ENCODE assay signal across 22 cellular contexts in the genomic region with DNA sequence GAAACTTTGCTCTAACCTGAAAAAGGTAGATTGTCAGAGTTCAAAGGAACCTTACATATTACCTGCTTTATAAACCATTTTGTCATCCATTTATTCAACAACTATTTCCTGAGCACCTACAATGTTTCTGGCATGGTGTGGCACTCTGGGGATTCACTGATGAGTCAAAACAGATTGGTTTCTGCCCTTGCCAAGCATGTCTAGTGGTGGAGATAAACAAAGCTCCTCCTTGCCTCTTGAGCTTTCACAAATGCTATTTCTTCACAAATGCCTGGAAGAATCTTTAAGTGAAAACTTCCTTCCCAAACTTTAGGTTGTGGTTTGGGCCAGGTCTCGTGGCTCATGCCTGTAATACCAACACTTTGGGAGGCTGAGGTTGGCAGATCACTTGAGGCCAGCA.
DNase-seq lines count a peak whose midpoint lies in the region; ATAC-seq and TF ChIP-seq lines count a peak whose summit lies in the region.
"Had no signal": no experiment of that assay in that cellular context is flagged by ENCODE, and none has a peak within 500 bp of the region (broad histone marks: within the 10 kb centered on the region; RNA-seq: fewer than 3 reads in every experiment).

No MANE protein-coding gene starts in this region.

- H2BK15ac ChIP-seq in IMR-90 (ENCODE audit: low read depth, low read length) = no peak overlapping the region

- H2AFZ ChIP-seq in IMR-90 (replicated peaks; ENCODE audit: low read length, poor library complexity) (no peak overlapping the region), mammary epithelial cell (ENCODE audit: low read depth, low read length) (no peak overlapping the region), OCI-LY7 (ENCODE audit: low read length) (no peak overlapping the region)

- WGBS in IMR-90 (ENCODE audit: extremely low coverage in 2 of 2, insufficient read length in 1 of 2), 2 experiments = no CpG with 5 or more reads among the region's 1 CpG
- 13% methylated on average over 1 of the region's 1 CpG for WGBS in mammary epithelial cell (ENCODE audit: low coverage, missing lambda C conversion rate)
- 50 to 57% methylated on average over 1 of the region's 1 CpG for WGBS in tibial nerve, 2 donors

- no peak overlapping the region for H3K23ac ChIP-seq in IMR-90 (ENCODE audit: low read depth, low read length)

- CTCF ChIA-PET in IMR-90 (lab: Yijun Ruan, JAX) = no interaction called here
- CTCF ChIA-PET in mammary epithelial cell (lab: Charles Lee; ENCODE audit: low non-redundant PET) = no interaction called here
- CTCF ChIA-PET in OCI-LY7 (lab: Charles Lee; ENCODE audit: unreplicated experiment) = no interaction called here
- CTCF ChIA-PET in CD8-positive, alpha-beta memory T cell (lab: Charles Lee) = no interaction called here

- no peaks in the 10 kb centered on the region for H3K9me2 ChIP-seq in OCI-LY7 (ENCODE audit: insufficient read depth, low read length)

- H2BK120ac ChIP-seq in IMR-90 (ENCODE audit: low read depth, low read length) = no peak overlapping the region

- BruUV-seq in IMR-90 (replicated peaks; lab: Mats Ljungman, UMichigan) (no TSS peak), mammary epithelial cell (replicated peaks; lab: Mats Ljungman, UMichigan) (no TSS peak), OCI-LY7 (replicated peaks; lab: Mats Ljungman, UMichigan) (no TSS peak)

- no peak overlapping the region for H4K91ac ChIP-seq in IMR-90 (ENCODE audit: insufficient read depth, low read depth, low read length)

- TF ChIP-seq POLR2A in IMR-90 (IDR thresholded peaks at IDR 0.05; ENCODE audit: low read depth, low read length) (no peak), tibial nerve (IDR thresholded peaks at IDR 0.05) (no peak)

- H3K27me3 ChIP-seq in IMR-90 (ENCODE audit: control insufficient read depth, insufficient read depth, low read length) (peaks cover 3% of the 10 kb centered on the region), mammary epithelial cell (ENCODE audit: insufficient read depth, low read length) (no peaks in the 10 kb centered on the region), tibial nerve (no peaks in the 10 kb centered on the region)
- H3K27me3 ChIP-seq in CD8-positive, alpha-beta memory T cell (ENCODE audit: insufficient read depth, low read length, poor library complexity, severe bottlenecking) = no peaks in the 10 kb centered on the region

- no peak overlapping the region for H3K4me3 Mint-ChIP-seq in CD8-positive, alpha-beta memory T cell
- H3K4me3 Mint-ChIP-seq: B cell, H9, HFFc6 had no signal

- no peaks in the 10 kb centered on the region for H3K79me2 ChIP-seq in mammary epithelial cell (ENCODE audit: insufficient read depth, low read length)
- H3K79me2 ChIP-seq in OCI-LY7 (ENCODE audit: insufficient read depth, low read depth, low read length) = no peaks in the 10 kb centered on the region

- no peak overlapping the region for H2BK20ac ChIP-seq in IMR-90 (ENCODE audit: low read depth, low read length)

- no peak overlapping the region for H4K5ac ChIP-seq in IMR-90 (ENCODE audit: low read depth, low read length)

- H3K56ac ChIP-seq in IMR-90 (ENCODE audit: extremely low read depth, insufficient read depth, low read length) = no peak overlapping the region

- in situ Hi-C loops in IMR-90 (cut with MboI; ENCODE audit: low sequenced_read_pairs) (no loop called here), mammary epithelial cell (cut with MboI; ENCODE audit: low sequenced_read_pairs in 2 of 2) (no loop called here)

- no peaks in the 10 kb centered on the region for H3K9me1 ChIP-seq in IMR-90 (ENCODE audit: insufficient read depth, low read length)

- no peak overlapping the region for H3K27ac ChIP-seq in IMR-90 (ENCODE audit: insufficient read depth, low read length)
- H3K27ac ChIP-seq in mammary epithelial cell (ENCODE audit: insufficient read depth, low read depth, low read length) = no peak overlapping the region
- no peak overlapping the region for H3K27ac ChIP-seq in OCI-LY7 (ENCODE audit: low read depth, low read length, poor library complexity, severe bottlenecking)
- H3K27ac ChIP-seq in tibial nerve = no peak overlapping the region
- no peak overlapping the region for H3K27ac ChIP-seq in CD8-positive, alpha-beta memory T cell (ENCODE audit: low read depth, low read length)
- H3K27ac ChIP-seq: A549, KMS-11 had no signal

- H3K27me3 Mint-ChIP-seq in CD8-positive, alpha-beta memory T cell = peaks cover 2 to 9% of the 10 kb centered on the region in 2 donors
- H3K27me3 Mint-ChIP-seq: B cell had no signal

- no peak overlapping the region for H3K27ac Mint-ChIP-seq in CD8-positive, alpha-beta memory T cell
- H3K27ac Mint-ChIP-seq: B cell, H9, HFFc6 had no signal

- TF ChIP-seq CTCF in IMR-90 (conservative IDR thresholded peaks at IDR 0.05; ENCODE audit: low read depth, low read length) (no peak), mammary epithelial cell (conservative IDR thresholded peaks at IDR 0.05 in 1 of 2, IDR thresholded peaks at IDR 0.05 in 1 of 2; ENCODE audit: extremely low read depth in 1 of 2, insufficient read depth in 1 of 2, low read depth in 1 of 2, low read length in 2 of 2) (no peak), fibroblast of the aortic adventitia (IDR thresholded peaks at IDR 0.05; ENCODE audit: insufficient read depth, low read length) (no peak), OCI-LY7 (conservative IDR thresholded peaks at IDR 0.05; ENCODE audit: low read length) (no peak), tibial nerve (IDR thresholded peaks at IDR 0.05) (no peak)

- H2AK9ac ChIP-seq in IMR-90 (replicated peaks; ENCODE audit: low read depth, low read length, poor library complexity) = no peak overlapping the region

- DNase-seq in EL (peak; percentile 1), IMR-90 (peak; percentile 2), mammary epithelial cell (peak; percentile 12), fibroblast of the aortic adventitia (ENCODE audit: low read depth) (peak; percentile 21), OCI-LY7 (ENCODE audit: low spot score) (no peak), tibial nerve (ENCODE audit: low spot score in 2 of 2) (no peak), hepatic stellate cell (ENCODE audit: low spot score) (no peak)
- no peak for DNase-seq in CD8-positive, alpha-beta memory T cell
- DNase-seq: COR-L47, DMS 273 treated with DMSO at 0.1 percent for 48 hours, DMS79 treated with DMSO at 0.1 percent for 48 hours, H9, HFFc6, NCI-H1417, NCI-H1694 treated with DMSO at 0.1 percent for 48 hours, NCI-H446, NCI-H526, PC-3, Right ventricle myocardium superior had no signal

- TF ChIP-seq EP300 in tibial nerve (IDR thresholded peaks at IDR 0.05) = no peak

- no peak for TF ChIP-seq RAD21 in IMR-90 (IDR thresholded peaks at IDR 0.05; ENCODE audit: low read length)

- H3K4ac ChIP-seq in IMR-90 (ENCODE audit: low read depth, low read length) = no peak overlapping the region

- H3K9ac ChIP-seq in IMR-90 (ENCODE audit: low read depth, low read length) = no peak overlapping the region
- H3K9ac ChIP-seq in mammary epithelial cell (ENCODE audit: insufficient read depth, low read length) = no peak overlapping the region
- H3K9ac ChIP-seq: KMS-11 had no signal

- no peaks in the 10 kb centered on the region for H3K4me1 Mint-ChIP-seq in CD8-positive, alpha-beta memory T cell
- H3K4me1 Mint-ChIP-seq: B cell had no signal

- no peaks in the 10 kb centered on the region for H3K36me3 Mint-ChIP-seq in CD8-positive, alpha-beta memory T cell

- H3K4me1 ChIP-seq in IMR-90 (ENCODE audit: control insufficient read depth, insufficient read depth, low read length) (no peaks in the 10 kb centered on the region), mammary epithelial cell (ENCODE audit: insufficient read depth, low read length) (no peaks in the 10 kb centered on the region), OCI-LY7 (ENCODE audit: insufficient read depth, low read length, poor library complexity, severe bottlenecking) (no peaks in the 10 kb centered on the region), tibial nerve (no peaks in the 10 kb centered on the region)
- no peaks in the 10 kb centered on the region for H3K4me1 ChIP-seq in CD8-positive, alpha-beta memory T cell (ENCODE audit: insufficient read depth, low read length)
- H3K4me1 ChIP-seq: A549 had no signal

- no peaks in the 10 kb centered on the region for H4K20me1 ChIP-seq in IMR-90 (ENCODE audit: insufficient read depth, low read length)
- no peaks in the 10 kb centered on the region for H4K20me1 ChIP-seq in mammary epithelial cell (ENCODE audit: insufficient read depth, low read length)
- no peaks in the 10 kb centered on the region for H4K20me1 ChIP-seq in OCI-LY7 (ENCODE audit: insufficient read depth, low read length)

- H3K9me3 ChIP-seq in IMR-90 (ENCODE audit: control insufficient read depth, insufficient read depth, low read length) = no peaks in the 10 kb centered on the region
- no peaks in the 10 kb centered on the region for H3K9me3 ChIP-seq in mammary epithelial cell (replicated peaks; ENCODE audit: insufficient read depth, low read length)
- no peaks in the 10 kb centered on the region for H3K9me3 ChIP-seq in OCI-LY7 (ENCODE audit: low read length)
- peaks cover 0 to 14% (median 0%) of the 10 kb centered on the region in 4 donors for H3K9me3 ChIP-seq in tibial nerve
- no peaks in the 10 kb centered on the region for H3K9me3 ChIP-seq in CD8-positive, alpha-beta memory T cell (ENCODE audit: low read length)
- H3K9me3 ChIP-seq: A549 had no signal

- peak; percentile 40; the same call in 1 of the 2 replicates for ATAC-seq in IMR-90 (ENCODE audit: low read depth)
- ATAC-seq: A549, PC-3 had no signal

- H2BK5ac ChIP-seq in IMR-90 (ENCODE audit: low read depth, low read length, poor library complexity, severe bottlenecking) = no peak overlapping the region

- no peaks in the 10 kb centered on the region for H3K36me3 ChIP-seq in IMR-90 (ENCODE audit: control insufficient read depth, insufficient read depth, low read length)
- H3K36me3 ChIP-seq in mammary epithelial cell (ENCODE audit: insufficient read depth, low read length) = no peaks in the 10 kb centered on the region
- H3K36me3 ChIP-seq in OCI-LY7 (ENCODE audit: insufficient read depth, low read length) = no peaks in the 10 kb centered on the region
- no peaks in the 10 kb centered on the region for H3K36me3 ChIP-seq in tibial nerve
- no peaks in the 10 kb centered on the region for H3K36me3 ChIP-seq in CD8-positive, alpha-beta memory T cell (ENCODE audit: insufficient read depth, low read length)

- intact Hi-C loops in IMR-90 (cut with micrococcal nuclease) = no loop called here
- intact Hi-C loops in mammary epithelial cell (cut with micrococcal nuclease) = no loop called here
- intact Hi-C loops in OCI-LY7 (cut with micrococcal nuclease; ENCODE audit: unreplicated experiment) = no loop called here

- H3K4me3 ChIP-seq in IMR-90 (ENCODE audit: insufficient read depth, low read depth, low read length) (no peak overlapping the region), mammary epithelial cell (replicated peaks in 1 of 3; ENCODE audit: insufficient read depth in 1 of 3, low read depth in 2 of 3, low read length in 3 of 3) (no peak overlapping the region), fibroblast of the aortic adventitia (ENCODE audit: low read depth, low read length) (no peak overlapping the region), OCI-LY7 (ENCODE audit: low read depth, low read length, poor library complexity, severe bottlenecking) (no peak overlapping the region), tibial nerve (no peak overlapping the region)
- H3K4me3 ChIP-seq in CD8-positive, alpha-beta memory T cell (ENCODE audit: low read length) = no peak overlapping the region
- H3K4me3 ChIP-seq: A549 had no signal

- H3K14ac ChIP-seq in IMR-90 (replicated peaks; ENCODE audit: low read depth, low read length) = no peak overlapping the region

- H3K18ac ChIP-seq in IMR-90 (ENCODE audit: low read depth, low read length) = no peak overlapping the region

- H3K9me3 Mint-ChIP-seq in CD8-positive, alpha-beta memory T cell = peaks cover 2 to 11% (median 4%) of the 10 kb centered on the region in 5 donors
- H3K9me3 Mint-ChIP-seq: HFFc6 had no signal

- H4K8ac ChIP-seq in IMR-90 (ENCODE audit: low read depth in 2 of 2, low read length in 2 of 2) = no peak overlapping the region

- dilution Hi-C loops in IMR-90 (cut with HindIII; ENCODE audit: low sequenced_read_pairs, unreplicated experiment) (no loop called here), mammary epithelial cell (cut with HindIII; ENCODE audit: low sequenced_read_pairs) (no loop called here)

- H2AK5ac ChIP-seq in IMR-90 (ENCODE audit: low read depth, low read length) = no peak overlapping the region

- POLR2A ChIA-PET in IMR-90 (lab: Charles Lee; ENCODE audit: unreplicated experiment) = no interaction called here
- POLR2A ChIA-PET in OCI-LY7 (lab: Charles Lee) = no interaction called here
- POLR2A ChIA-PET in CD8-positive, alpha-beta memory T cell (lab: Charles Lee) = no interaction called here

- H3K4me2 ChIP-seq in IMR-90 (ENCODE audit: low read depth, low read length) = no peak overlapping the region
- H3K4me2 ChIP-seq in mammary epithelial cell (ENCODE audit: insufficient read depth, low read depth, low read length) = no peak overlapping the region
- no peak overlapping the region for H3K4me2 ChIP-seq in OCI-LY7 (ENCODE audit: low read length)
- H3K4me2 ChIP-seq: A549, KMS-11 had no signal

- no peaks in the 10 kb centered on the region for H3K79me1 ChIP-seq in IMR-90 (ENCODE audit: low read depth in 1 of 2, low read length in 2 of 2)

Comparison
In these comparisons a context has a peak if more than half of its experiments do, and no peak if none do; other contexts are left out.
1. DNase-seq: peak in EL (single experiment), IMR-90 (single experiment), mammary epithelial cell (single experiment) and fibroblast of the aortic adventitia (single experiment); none in OCI-LY7 (single experiment), tibial nerve (0 of 2), hepatic stellate cell (single experiment) and CD8-positive, alpha-beta memory T cell (0 of 5).